ENCODE assay signal across 9 cellular contexts in genomic region chr5:80216753-80217596, GRCh38. TPM values are rescaled to one million over a fixed set of nuclear protein-coding genes. Genes with fewer than 3 reads are reported as not detected.
DNase-seq lines count a peak whose midpoint lies in the region; ATAC-seq and TF ChIP-seq lines count a peak whose summit lies in the region.
"Had no signal": no experiment of that assay in that cellular context is flagged by ENCODE, and none has a peak within 500 bp of the region (broad histone marks: within the 10 kb centered on the region; RNA-seq: fewer than 3 reads in every experiment).

No MANE protein-coding gene starts in this region.

- no peak overlapping the region for H3K27ac ChIP-seq in Karpas-422 (ENCODE audit: low read length)
- peak overlapping the region; percentile 79 for H3K27ac ChIP-seq in left ventricle myocardium inferior (replicated peaks)

- H3K79me2 ChIP-seq in Karpas-422 (ENCODE audit: low read length), result no peaks in the 10 kb centered on the region

- DNase-seq in Karpas-422 (no peak), left ventricle myocardium inferior (peak; percentile 73), GM20000 (ENCODE audit: low spot score) (no peak)
- peak; percentile 34 to 42 for DNase-seq in activated CD4-positive, alpha-beta T cell treated with anti-CD3 and anti-CD28 coated beads, Interleukin-2, amount 50 U/mL, for 48 hours
- DNase-seq in stimulated activated effector memory CD8-positive, alpha-beta T cell treated with anti-CD3 and anti-CD28 coated beads, Interleukin-12 subunit alpha, Interleukin-12 subunit beta, amount 100 ng/mL, for 72 hours (ENCODE audit: low spot score in 2 of 2), result peak in 1 of 2 donors; percentile 64

- no peak overlapping the region for H2AFZ ChIP-seq in Karpas-422 (ENCODE audit: low read length)

- no peaks in the 10 kb centered on the region for H3K36me3 Mint-ChIP-seq in stimulated activated effector memory CD8-positive, alpha-beta T cell treated with anti-CD3 and anti-CD28 coated beads, Interleukin-12 subunit alpha, Interleukin-12 subunit beta, amount 100 ng/mL, for 72 hours

- no peaks in the 10 kb centered on the region for H4K20me1 ChIP-seq in Karpas-422 (ENCODE audit: insufficient read depth, low read depth, low read length)

- no peaks in the 10 kb centered on the region for H3K36me3 ChIP-seq in Karpas-422 (ENCODE audit: insufficient read depth, low read length)
- no peaks in the 10 kb centered on the region for H3K36me3 ChIP-seq in left ventricle myocardium inferior

- H3K4me2 ChIP-seq in Karpas-422 (ENCODE audit: low read depth, low read length, poor library complexity, severe bottlenecking), result peak overlapping the region; percentile 66

- peak overlapping the region; percentile 85 for H3K27ac Mint-ChIP-seq in stimulated activated effector memory CD8-positive, alpha-beta T cell treated with anti-CD3 and anti-CD28 coated beads, Interleukin-12 subunit alpha, Interleukin-12 subunit beta, amount 100 ng/mL, for 72 hours

- H3K9me3 ChIP-seq in Karpas-422 (ENCODE audit: low read length), result no peaks in the 10 kb centered on the region
- H3K9me3 ChIP-seq in left ventricle myocardium inferior (replicated peaks), result no peaks in the 10 kb centered on the region

- intact Hi-C loops in left ventricle myocardium inferior (cut with micrococcal nuclease), result no loop called here

- H3K9me3 Mint-ChIP-seq in stimulated activated effector memory CD8-positive, alpha-beta T cell treated with anti-CD3 and anti-CD28 coated beads, Interleukin-12 subunit alpha, Interleukin-12 subunit beta, amount 100 ng/mL, for 72 hours, result no peaks in the 10 kb centered on the region

- peak overlapping the region; percentile 36; the same call in 1 of the 2 replicates for H3K9ac ChIP-seq in Karpas-422 (ENCODE audit: low read length)

- peak overlapping the region; percentile 41; the same call in 1 of the 2 replicates for H3K4me3 ChIP-seq in Karpas-422 (ENCODE audit: low read length)
- H3K4me3 ChIP-seq in left ventricle myocardium inferior, result peak overlapping the region; percentile 14

- no peak for ATAC-seq in stimulated activated effector memory CD8-positive, alpha-beta T cell treated with anti-CD3 and anti-CD28 coated beads, Interleukin-12 subunit alpha, Interleukin-12 subunit beta, amount 100 ng/mL, for 72 hours
- ATAC-seq in HG03280 (IDR thresholded peaks at IDR 0.05; ENCODE audit: unreplicated experiment) (no peak), GM18861 (IDR thresholded peaks at IDR 0.05; ENCODE audit: unreplicated experiment) (no peak), GM21526 (IDR thresholded peaks at IDR 0.05; ENCODE audit: low FRiP score, unreplicated experiment) (no peak)
- ATAC-seq: HCT116 had no signal

- peaks cover 57% of the 10 kb centered on the region for H3K4me1 Mint-ChIP-seq in stimulated activated effector memory CD8-positive, alpha-beta T cell treated with anti-CD3 and anti-CD28 coated beads, Interleukin-12 subunit alpha, Interleukin-12 subunit beta, amount 100 ng/mL, for 72 hours

- H3K27me3 ChIP-seq in Karpas-422 (ENCODE audit: low read length), result no peaks in the 10 kb centered on the region
- H3K27me3 ChIP-seq in left ventricle myocardium inferior (ENCODE audit: low read depth), result no peaks in the 10 kb centered on the region

- H3K4me1 ChIP-seq in Karpas-422 (ENCODE audit: low read length), result peaks cover 16% of the 10 kb centered on the region
- H3K4me1 ChIP-seq in left ventricle myocardium inferior, result peaks cover 72% of the 10 kb centered on the region

- TF ChIP-seq CTCF in left ventricle myocardium inferior (IDR thresholded peaks at IDR 0.05; ENCODE audit: borderline replicate concordance) (no peak), GM20000 (IDR thresholded peaks at IDR 0.05; ENCODE audit: extremely low read depth, missing control alignments) (no peak)

- no peaks in the 10 kb centered on the region for H3K9me2 ChIP-seq in Karpas-422 (replicated peaks; ENCODE audit: insufficient read depth, low read length)

- H3K4me3 Mint-ChIP-seq in stimulated activated effector memory CD8-positive, alpha-beta T cell treated with anti-CD3 and anti-CD28 coated beads, Interleukin-12 subunit alpha, Interleukin-12 subunit beta, amount 100 ng/mL, for 72 hours, result peak overlapping the region; percentile 54

RNA-seq across cellular contexts. Expression of gene SERINC5, which starts 38.9 kb away (rescaled TPM):
- 2.6 and 4.4 TPM in 2 replicates for total RNA-seq in Karpas-422 (2014; rRNA removed; shearing (Covaris generic); ENCODE audit: low replicate concordance)
- total RNA-seq in left ventricle myocardium inferior, result 12.2 TPM

Comparison
In these comparisons a context has a peak if more than half of its experiments do, and no peak if none do; other contexts are left out.
1. DNase-seq: peak in activated CD4-positive, alpha-beta T cell treated with anti-CD3 and anti-CD28 coated beads, Interleukin-2, amount 50 U/mL, for 48 hours (2 of 2) and left ventricle myocardium inferior (single experiment); none in Karpas-422 (single experiment) and GM20000 (single experiment).